ENCODE assay signal across 8 cellular contexts in the genomic region with DNA sequence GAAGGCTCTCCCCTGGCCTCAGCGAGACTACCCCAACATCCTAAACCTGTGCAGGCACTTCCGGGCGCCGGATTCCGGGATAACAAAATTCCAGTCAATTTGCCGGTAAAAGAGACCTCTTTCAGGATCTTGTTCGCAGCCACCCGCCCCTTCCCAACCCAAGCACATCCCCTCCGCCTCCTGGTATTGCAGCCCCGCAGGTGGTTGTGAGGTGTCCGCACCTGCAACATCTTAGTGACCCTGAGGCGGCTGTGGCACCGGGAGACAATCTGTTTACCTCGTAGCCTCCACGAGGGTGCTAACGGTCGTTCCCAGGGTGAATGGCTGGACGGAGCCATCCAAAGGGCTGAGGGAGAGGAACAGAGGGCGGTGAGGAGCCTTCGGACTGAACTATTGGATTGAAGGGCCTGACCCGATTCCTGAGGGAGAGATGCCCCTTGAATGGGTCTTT. TPM values are rescaled to one million over a fixed set of nuclear protein-coding genes. Genes with fewer than 3 reads are reported as not detected.
DNase-seq lines count a peak whose midpoint lies in the region; ATAC-seq and TF ChIP-seq lines count a peak whose summit lies in the region.

No MANE protein-coding gene starts in this region.

- H3K4me3 ChIP-seq in right atrium auricular region (peak overlapping the region; percentile 21 to 48), mesodermal cell (ENCODE audit: extremely low read depth, insufficient read depth, low read length, poor library complexity, severe bottlenecking) (peak overlapping the region; percentile 46), vagina (peak overlapping the region; percentile 4 to 36)

- WGBS in mesodermal cell (ENCODE audit: insufficient coverage in 2 of 2), 2 experiments, result 5 to 10% methylated on average over 17 to 21 of the region's 21 CpGs

- intact Hi-C loops in Right ventricle myocardium inferior (cut with DNase I), result loop anchor here (5.0 kb wide), 1 partner anchor 38 kb away; no protein-coding TSS in a partner anchor
- intact Hi-C loops in MCF 10A (cut with micrococcal nuclease), result loop anchor here (2.0 to 5.0 kb wide), 3 partner anchors 345 to 483 kb away; no protein-coding TSS in a partner anchor
- intact Hi-C loops in vagina (cut with DNase I), result no loop called here

- TF ChIP-seq POLR2A in vagina (IDR thresholded peaks at IDR 0.05), result no peak

- H3K9me3 Mint-ChIP-seq in MCF 10A (ENCODE audit: unreplicated experiment), result no peaks in the 10 kb centered on the region

- H3K36me3 Mint-ChIP-seq in MCF 10A (ENCODE audit: insufficient read depth, unreplicated experiment), result no peaks in the 10 kb centered on the region

- H3K27me3 Mint-ChIP-seq in MCF 10A (ENCODE audit: insufficient read depth, unreplicated experiment), result no peaks in the 10 kb centered on the region

- no peak overlapping the region for H3K27ac ChIP-seq in right atrium auricular region
- H3K27ac ChIP-seq in mesodermal cell (ENCODE audit: low read depth, low read length, severe bottlenecking), result no peak overlapping the region
- H3K27ac ChIP-seq in vagina, result no peak overlapping the region

- H3K9me3 ChIP-seq in right atrium auricular region (no peaks in the 10 kb centered on the region), mesodermal cell (ENCODE audit: control insufficient read depth, low read length) (no peaks in the 10 kb centered on the region), vagina (no peaks in the 10 kb centered on the region)

- DNase-seq in right atrium auricular region (ENCODE audit: low spot score), result no peak
- no peak for DNase-seq in Right ventricle myocardium inferior (ENCODE audit: missing footprints)
- no peak for DNase-seq in MCF 10A (ENCODE audit: unreplicated experiment)
- no peak for DNase-seq in vagina (ENCODE audit: extremely low spot score in 2 of 2)
- no peak for DNase-seq in H4 (ENCODE audit: low spot score)
- no peak for DNase-seq in T-helper 1 cell

- H3K27ac Mint-ChIP-seq in MCF 10A (ENCODE audit: low read depth, unreplicated experiment), result peak overlapping the region; percentile 24

- TF ChIP-seq CTCF in right atrium auricular region (IDR thresholded peaks at IDR 0.05) (no peak), MCF 10A (IDR thresholded peaks at IDR 0.05; ENCODE audit: unreplicated experiment) (no peak), vagina (IDR thresholded peaks at IDR 0.05) (no peak)

- H3K36me3 ChIP-seq in right atrium auricular region (no peaks in the 10 kb centered on the region), mesodermal cell (ENCODE audit: control insufficient read depth, insufficient read depth, low read length) (no peaks in the 10 kb centered on the region), vagina (no peaks in the 10 kb centered on the region)

- CTCF ChIA-PET in MCF 10A (lab: Yijun Ruan, JAX), result interaction anchor here (0.7 kb wide), 2 partner anchors 344 to 480 kb away, joined by 3 read pairs; no protein-coding TSS in a partner anchor

- H3K4me1 ChIP-seq in right atrium auricular region (peaks cover 0 to 8% of the 10 kb centered on the region in 2 donors), mesodermal cell (ENCODE audit: control insufficient read depth, insufficient read depth, low read length, poor library complexity, severe bottlenecking) (no peaks in the 10 kb centered on the region), vagina (peaks cover under 1% of the 10 kb centered on the region)

- H3K4me3 Mint-ChIP-seq in MCF 10A (ENCODE audit: unreplicated experiment), result peak overlapping the region; percentile 77

- BruUV-seq in MCF 10A (replicated peaks; lab: Mats Ljungman, UMichigan), result no TSS peak

- peaks cover 6% of the 10 kb centered on the region for H3K4me1 Mint-ChIP-seq in MCF 10A (ENCODE audit: insufficient read depth, unreplicated experiment)

- no peak for ATAC-seq in Right ventricle myocardium inferior
- ATAC-seq in HG03520 (IDR thresholded peaks at IDR 0.05; ENCODE audit: unreplicated experiment), result no peak

- H3K27me3 ChIP-seq in right atrium auricular region, result peaks cover 5 to 9% of the 10 kb centered on the region in 2 donors
- no peaks in the 10 kb centered on the region for H3K27me3 ChIP-seq in vagina

- POLR2A ChIA-PET in MCF 10A (lab: Yijun Ruan, JAX), result interaction anchor here (1.2 kb wide), 1 partner anchor 10 kb away, joined by 4 read pairs; no protein-coding TSS in a partner anchor

RNA-seq across cellular contexts. Expression of gene NR5A2, which starts 2.1 kb away (rescaled TPM):
- total RNA-seq in right atrium auricular region, result under 1 TPM; 0.44 to 0.63 TPM
- total RNA-seq in Right ventricle myocardium inferior, result 1.6 TPM
- 0.09 TPM in 1 of 2 replicates, not detected in the other for total RNA-seq in MCF 10A (2022)
- polyA plus RNA-seq in mesodermal cell (2013, experiment 1 of 2), result 1.4 TPM
- polyA plus RNA-seq in mesodermal cell (2013, experiment 2 of 2), result 1.5 TPM
- total RNA-seq in vagina, result 0.98 TPM
- 0.06 TPM in 2 replicates for total RNA-seq in H4 (2014; rRNA removed; shearing (Covaris generic))
